In genomic region chr5:74251106-74252032, GRCh38 we compare ENCODE assay signal across 9 cellular contexts.
DNase-seq lines count a peak whose midpoint lies in the region; ATAC-seq, FAIRE-seq and TF ChIP-seq lines count a peak whose summit lies in the region.
"Had no signal": no experiment of that assay in that cellular context is flagged by ENCODE, and none has a peak within 500 bp of the region (broad histone marks: within the 10 kb centered on the region; RNA-seq: fewer than 3 reads in every experiment).

No MANE protein-coding gene starts in this region.

- H3K9ac ChIP-seq in astrocyte (ENCODE audit: low read length), result peak overlapping the region; percentile 56

- peaks cover 27% of the 10 kb centered on the region for H3K4me1 Mint-ChIP-seq in astrocyte (ENCODE audit: low read depth, unreplicated experiment)

- H3K79me2 ChIP-seq in astrocyte (ENCODE audit: insufficient read depth, low read length), result no peaks in the 10 kb centered on the region

- no peaks in the 10 kb centered on the region for H3K27me3 Mint-ChIP-seq in astrocyte (ENCODE audit: low read depth, unreplicated experiment)

- H4K20me1 ChIP-seq in astrocyte (ENCODE audit: insufficient read depth, low read length), result no peaks in the 10 kb centered on the region

- H3K36me3 ChIP-seq in astrocyte (ENCODE audit: insufficient read depth, low read length) (no peaks in the 10 kb centered on the region), kidney epithelial cell (ENCODE audit: control insufficient read depth, insufficient read depth, low read length) (no peaks in the 10 kb centered on the region)

- no peaks in the 10 kb centered on the region for H3K36me3 Mint-ChIP-seq in astrocyte (ENCODE audit: low read depth, unreplicated experiment)

- peaks cover 15% of the 10 kb centered on the region for H3K4me1 ChIP-seq in astrocyte (ENCODE audit: insufficient read depth, low read length)

- peak overlapping the region; percentile 47 for H2AFZ ChIP-seq in astrocyte (ENCODE audit: low read depth, low read length)

- H3K9me3 Mint-ChIP-seq in astrocyte (ENCODE audit: unreplicated experiment), result no peaks in the 10 kb centered on the region

- H3K27ac Mint-ChIP-seq in astrocyte (ENCODE audit: unreplicated experiment), result peak overlapping the region; percentile 84

- peak overlapping the region; percentile 62 for H3K27ac ChIP-seq in astrocyte (ENCODE audit: low read depth, low read length)
- H3K27ac ChIP-seq: C4-2B had no signal

- peak overlapping the region; percentile 16 for H3K4me3 Mint-ChIP-seq in astrocyte (ENCODE audit: unreplicated experiment)

- no peak for TF ChIP-seq CTCF in astrocyte (IDR thresholded peaks at IDR 0.05; ENCODE audit: insufficient read depth, low read depth, low read length)
- TF ChIP-seq CTCF in kidney epithelial cell (IDR thresholded peaks at IDR 0.05; ENCODE audit: insufficient read depth, low read length, poor library complexity, severe bottlenecking), result no peak

- no peak for ATAC-seq in GM19351 (IDR thresholded peaks at IDR 0.05; ENCODE audit: unreplicated experiment)

- no peaks in the 10 kb centered on the region for H3K27me3 ChIP-seq in astrocyte (ENCODE audit: insufficient read depth, low read length)
- no peaks in the 10 kb centered on the region for H3K27me3 ChIP-seq in kidney epithelial cell (ENCODE audit: control insufficient read depth, insufficient read depth, low read length)

- FAIRE-seq in astrocyte (lab: Jason Lieb, UNC), result peak; percentile 90

- H3K4me2 ChIP-seq in astrocyte (ENCODE audit: low read length), result peak overlapping the region; percentile 43

- DNase-seq in NCI-H82 (lab: John Stamatoyannopoulos, UW) (peak; percentile 27), NCI-H82 treated with DMSO at 0.1 percent for 48 hours (lab: John Stamatoyannopoulos, UW; ENCODE audit: unreplicated experiment) (no peak), astrocyte (ENCODE audit: low read depth) (peak; percentile 99), kidney epithelial cell (ENCODE audit: low read depth) (peak; percentile 98), DMS79 (lab: John Stamatoyannopoulos, UW) (no peak), NCI-H1694 (lab: John Stamatoyannopoulos, UW) (no peak), GM19240 (ENCODE audit: insufficient read length, low spot score) (no peak)

- H3K4me3 ChIP-seq in astrocyte (ENCODE audit: insufficient read depth, low read depth, low read length) (no peak overlapping the region), kidney epithelial cell (ENCODE audit: low read depth, low read length) (no peak overlapping the region)

- no peaks in the 10 kb centered on the region for H3K9me3 ChIP-seq in astrocyte (ENCODE audit: insufficient read depth, low read depth, low read length)

Comparison
In these comparisons a context has a peak if more than half of its experiments do, and no peak if none do; other contexts are left out.
1. DNase-seq: peak in NCI-H82 (single experiment), astrocyte (single experiment) and kidney epithelial cell (single experiment); none in NCI-H82 treated with DMSO at 0.1 percent for 48 hours (single experiment), DMS79 (single experiment), NCI-H1694 (single experiment) and GM19240 (single experiment).